In genomic region chr1:27536767-27537166, GRCh38 we compare ENCODE assay signal across 9 cellular contexts. TPM values are rescaled to one million over a fixed set of nuclear protein-coding genes. Genes with fewer than 3 reads are reported as not detected.
DNase-seq lines count a peak whose midpoint lies in the region; ATAC-seq and TF ChIP-seq lines count a peak whose summit lies in the region.
"Had no signal": no experiment of that assay in that cellular context is flagged by ENCODE, and none has a peak within 500 bp of the region (broad histone marks: within the 10 kb centered on the region; RNA-seq: fewer than 3 reads in every experiment).

No MANE protein-coding gene starts in this region.

- CTCF ChIA-PET in MCF 10A (lab: Yijun Ruan, JAX) (interaction anchor here (1.0 to 1.4 kb wide), 2 partner anchors 20 to 72 kb away, joined by 3 to 5 read pairs; no protein-coding TSS in a partner anchor), Calu3 (lab: Charles Lee) (no interaction called here)

- H3K4me3 Mint-ChIP-seq in MCF 10A (ENCODE audit: unreplicated experiment) = no peak overlapping the region
- H3K4me3 Mint-ChIP-seq in stimulated activated effector memory CD8-positive, alpha-beta T cell treated with anti-CD3 and anti-CD28 coated beads, Interleukin-12 subunit alpha, Interleukin-12 subunit beta, amount 100 ng/mL, for 72 hours = no peak overlapping the region
- H3K4me3 Mint-ChIP-seq in Calu3 (ENCODE audit: low read depth, unreplicated experiment) = no peak overlapping the region
- H3K4me3 Mint-ChIP-seq in natural killer cell treated with Interleukin-12 subunit alpha and Interleukin-12 subunit beta and Interleukin-15 and Interleukin-18, amount 100 ng/mL, for 72 hours = no peak overlapping the region

- POLR2A ChIA-PET in MCF 10A (lab: Yijun Ruan, JAX) = interaction anchor here (0.6 to 9.1 kb wide), 5 partner anchors 12 to 436 kb away, joined by 3 to 78 read pairs (median 4); partner anchors contain the start of gene WASF2

- DNase-seq in NCI-H1092 (lab: John Stamatoyannopoulos, UW) (peak; percentile 84), MCF 10A (ENCODE audit: unreplicated experiment) (peak; percentile 64), kidney glomerular epithelial cell (lab: John Stamatoyannopoulos, UW) (peak; percentile 79), tibial nerve (ENCODE audit: low spot score in 2 of 2) (no peak), Calu3 (no peak), SKM-1 treated with dmso at 0.1 percent for 144 hours (lab: John Stamatoyannopoulos, UW; ENCODE audit: unreplicated experiment) (no peak)
- DNase-seq in stimulated activated effector memory CD8-positive, alpha-beta T cell treated with anti-CD3 and anti-CD28 coated beads, Interleukin-12 subunit alpha, Interleukin-12 subunit beta, amount 100 ng/mL, for 72 hours (ENCODE audit: low spot score in 2 of 2) = no peak
- DNase-seq in natural killer cell treated with Interleukin-12 subunit alpha and Interleukin-12 subunit beta and Interleukin-15 and Interleukin-18, amount 100 ng/mL, for 72 hours (ENCODE audit: low spot score) = no peak
- DNase-seq: NCI-H1694 treated with DMSO at 0.1 percent for 48 hours had no signal

- no peak for TF ChIP-seq POLR2A in tibial nerve (IDR thresholded peaks at IDR 0.05)

- H3K27me3 Mint-ChIP-seq in MCF 10A (ENCODE audit: insufficient read depth, unreplicated experiment) (no peaks in the 10 kb centered on the region), Calu3 (ENCODE audit: unreplicated experiment) (no peaks in the 10 kb centered on the region)
- H3K27me3 Mint-ChIP-seq in natural killer cell treated with Interleukin-12 subunit alpha and Interleukin-12 subunit beta and Interleukin-15 and Interleukin-18, amount 100 ng/mL, for 72 hours = no peaks in the 10 kb centered on the region

- H3K9me3 Mint-ChIP-seq in MCF 10A (ENCODE audit: unreplicated experiment) (no peaks in the 10 kb centered on the region), Calu3 (ENCODE audit: low read depth, unreplicated experiment) (no peaks in the 10 kb centered on the region)
- H3K9me3 Mint-ChIP-seq in stimulated activated effector memory CD8-positive, alpha-beta T cell treated with anti-CD3 and anti-CD28 coated beads, Interleukin-12 subunit alpha, Interleukin-12 subunit beta, amount 100 ng/mL, for 72 hours = no peaks in the 10 kb centered on the region
- H3K9me3 Mint-ChIP-seq in natural killer cell treated with Interleukin-12 subunit alpha and Interleukin-12 subunit beta and Interleukin-15 and Interleukin-18, amount 100 ng/mL, for 72 hours = no peaks in the 10 kb centered on the region

- H3K36me3 Mint-ChIP-seq in MCF 10A (ENCODE audit: insufficient read depth, unreplicated experiment) = peaks cover 61% of the 10 kb centered on the region
- H3K36me3 Mint-ChIP-seq in stimulated activated effector memory CD8-positive, alpha-beta T cell treated with anti-CD3 and anti-CD28 coated beads, Interleukin-12 subunit alpha, Interleukin-12 subunit beta, amount 100 ng/mL, for 72 hours = peaks cover 56% of the 10 kb centered on the region
- peaks cover 31% of the 10 kb centered on the region for H3K36me3 Mint-ChIP-seq in Calu3 (ENCODE audit: insufficient read depth, unreplicated experiment)
- peaks cover 5% of the 10 kb centered on the region for H3K36me3 Mint-ChIP-seq in natural killer cell treated with Interleukin-12 subunit alpha and Interleukin-12 subunit beta and Interleukin-15 and Interleukin-18, amount 100 ng/mL, for 72 hours

- ATAC-seq in stimulated activated effector memory CD8-positive, alpha-beta T cell treated with anti-CD3 and anti-CD28 coated beads, Interleukin-12 subunit alpha, Interleukin-12 subunit beta, amount 100 ng/mL, for 72 hours = no peak
- ATAC-seq in natural killer cell treated with Interleukin-12 subunit alpha and Interleukin-12 subunit beta and Interleukin-15 and Interleukin-18, amount 100 ng/mL, for 72 hours = no peak

- 21 to 24% methylated on average over 10 to 11 of the region's 11 CpGs for WGBS in tibial nerve, 2 donors

- no TSS peak for BruUV-seq in MCF 10A (replicated peaks; lab: Mats Ljungman, UMichigan)
- BruUV-seq in Calu3 (replicated peaks; lab: Mats Ljungman, UMichigan) = no TSS peak

- peak overlapping the region; percentile 10 to 80 (median 58) for H3K27ac ChIP-seq in tibial nerve

- no peak overlapping the region for H3K4me3 ChIP-seq in tibial nerve

- TF ChIP-seq EP300 in tibial nerve (IDR thresholded peaks at IDR 0.05) = no peak

- H3K36me3 ChIP-seq in tibial nerve = peaks cover 0 to 50% (median 0%) of the 10 kb centered on the region in 3 donors

- H3K9me3 ChIP-seq in tibial nerve = no peaks in the 10 kb centered on the region

- peaks cover 30% of the 10 kb centered on the region for H3K4me1 Mint-ChIP-seq in MCF 10A (ENCODE audit: insufficient read depth, unreplicated experiment)
- H3K4me1 Mint-ChIP-seq in stimulated activated effector memory CD8-positive, alpha-beta T cell treated with anti-CD3 and anti-CD28 coated beads, Interleukin-12 subunit alpha, Interleukin-12 subunit beta, amount 100 ng/mL, for 72 hours = peaks cover 41% of the 10 kb centered on the region
- peaks cover 27% of the 10 kb centered on the region for H3K4me1 Mint-ChIP-seq in Calu3 (ENCODE audit: low read depth, unreplicated experiment)
- H3K4me1 Mint-ChIP-seq in natural killer cell treated with Interleukin-12 subunit alpha and Interleukin-12 subunit beta and Interleukin-15 and Interleukin-18, amount 100 ng/mL, for 72 hours (ENCODE audit: low read depth in 2 of 2) = peaks cover 21 to 24% of the 10 kb centered on the region in 2 donors

- no peak overlapping the region for H3K27ac Mint-ChIP-seq in MCF 10A (ENCODE audit: low read depth, unreplicated experiment)
- no peak overlapping the region for H3K27ac Mint-ChIP-seq in stimulated activated effector memory CD8-positive, alpha-beta T cell treated with anti-CD3 and anti-CD28 coated beads, Interleukin-12 subunit alpha, Interleukin-12 subunit beta, amount 100 ng/mL, for 72 hours
- H3K27ac Mint-ChIP-seq in Calu3 (ENCODE audit: unreplicated experiment) = no peak overlapping the region
- no peak overlapping the region for H3K27ac Mint-ChIP-seq in natural killer cell treated with Interleukin-12 subunit alpha and Interleukin-12 subunit beta and Interleukin-15 and Interleukin-18, amount 100 ng/mL, for 72 hours

- H3K27me3 ChIP-seq in tibial nerve = no peaks in the 10 kb centered on the region

- intact Hi-C loops in MCF 10A (cut with micrococcal nuclease) = no loop called here
- intact Hi-C loops in Calu3 (cut with micrococcal nuclease; ENCODE audit: unreplicated experiment) = no loop called here

- TF ChIP-seq CTCF in MCF 10A (IDR thresholded peaks at IDR 0.05; ENCODE audit: unreplicated experiment) = no peak
- TF ChIP-seq CTCF in tibial nerve (IDR thresholded peaks at IDR 0.05) = no peak
- no peak for TF ChIP-seq CTCF in Calu3 (IDR thresholded peaks at IDR 0.05; ENCODE audit: unreplicated experiment)

- peaks cover 0 to 68% (median 34%) of the 10 kb centered on the region in 4 donors for H3K4me1 ChIP-seq in tibial nerve

RNA-seq across cellular contexts. Expression of gene WASF2, which starts 46.8 kb away (rescaled TPM):
- total RNA-seq in MCF 10A (2022) (131 and 154 TPM in 2 replicates), tibial nerve (10 to 100 TPM; 74.9 to 95.9 (median 83.4) TPM), Calu3 (2022) (79.5 and 84.2 TPM in 2 replicates)
- total RNA-seq in natural killer cell treated with Interleukin-12 subunit alpha and Interleukin-12 subunit beta and Interleukin-15 and Interleukin-18, amount 100 ng/mL, for 72 hours = 100 to 1,000 TPM in 1 of 2 donors, 10 to 100 TPM in 1; 97.7 to 110 TPM

Comparison
In these comparisons a context has a peak if more than half of its experiments do, and no peak if none do; other contexts are left out.
1. DNase-seq: peak in NCI-H1092 (single experiment), MCF 10A (single experiment) and kidney glomerular epithelial cell (single experiment); none in tibial nerve (0 of 2), stimulated activated effector memory CD8-positive, alpha-beta T cell treated with anti-CD3 and anti-CD28 coated beads, Interleukin-12 subunit alpha, Interleukin-12 subunit beta, amount 100 ng/mL, for 72 hours (0 of 2), Calu3 (single experiment), natural killer cell treated with Interleukin-12 subunit alpha and Interleukin-12 subunit beta and Interleukin-15 and Interleukin-18, amount 100 ng/mL, for 72 hours (single experiment) and SKM-1 treated with dmso at 0.1 percent for 144 hours (single experiment).